Comparison of ENCODE assay signal across 1 cellular context in the genomic region with DNA sequence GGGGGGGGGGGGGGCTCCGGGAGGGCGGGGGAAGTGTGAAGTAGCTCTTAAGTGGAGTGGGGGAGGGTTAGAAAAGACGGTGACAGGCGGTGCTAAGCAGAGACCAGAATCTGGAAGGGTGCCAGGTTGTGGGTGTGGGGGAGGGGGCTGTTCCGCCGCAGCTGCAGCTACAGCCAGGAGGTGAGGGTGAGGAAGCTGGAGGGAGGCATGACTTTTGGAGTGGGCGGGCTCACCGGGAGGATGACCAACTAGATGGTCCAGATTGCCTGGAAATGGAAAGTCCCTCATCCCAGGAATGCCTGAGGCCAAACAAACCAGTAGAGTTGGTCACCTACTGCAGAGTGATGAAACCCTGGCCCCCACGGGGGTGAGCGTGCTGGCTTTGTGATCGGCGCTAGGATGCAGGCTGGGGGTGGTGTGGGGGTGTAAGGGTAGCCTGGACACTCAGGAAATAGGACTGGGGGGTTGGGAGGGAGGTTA.
TF ChIP-seq lines count a peak whose summit lies in the region.

No MANE protein-coding gene starts in this region.

TF ChIP-seq in K562, 482 proteins besides CTCF, POLR2A, EP300 and RAD21 (continued from another document and continues in another):
- TF ChIP-seq, protein P1, sequence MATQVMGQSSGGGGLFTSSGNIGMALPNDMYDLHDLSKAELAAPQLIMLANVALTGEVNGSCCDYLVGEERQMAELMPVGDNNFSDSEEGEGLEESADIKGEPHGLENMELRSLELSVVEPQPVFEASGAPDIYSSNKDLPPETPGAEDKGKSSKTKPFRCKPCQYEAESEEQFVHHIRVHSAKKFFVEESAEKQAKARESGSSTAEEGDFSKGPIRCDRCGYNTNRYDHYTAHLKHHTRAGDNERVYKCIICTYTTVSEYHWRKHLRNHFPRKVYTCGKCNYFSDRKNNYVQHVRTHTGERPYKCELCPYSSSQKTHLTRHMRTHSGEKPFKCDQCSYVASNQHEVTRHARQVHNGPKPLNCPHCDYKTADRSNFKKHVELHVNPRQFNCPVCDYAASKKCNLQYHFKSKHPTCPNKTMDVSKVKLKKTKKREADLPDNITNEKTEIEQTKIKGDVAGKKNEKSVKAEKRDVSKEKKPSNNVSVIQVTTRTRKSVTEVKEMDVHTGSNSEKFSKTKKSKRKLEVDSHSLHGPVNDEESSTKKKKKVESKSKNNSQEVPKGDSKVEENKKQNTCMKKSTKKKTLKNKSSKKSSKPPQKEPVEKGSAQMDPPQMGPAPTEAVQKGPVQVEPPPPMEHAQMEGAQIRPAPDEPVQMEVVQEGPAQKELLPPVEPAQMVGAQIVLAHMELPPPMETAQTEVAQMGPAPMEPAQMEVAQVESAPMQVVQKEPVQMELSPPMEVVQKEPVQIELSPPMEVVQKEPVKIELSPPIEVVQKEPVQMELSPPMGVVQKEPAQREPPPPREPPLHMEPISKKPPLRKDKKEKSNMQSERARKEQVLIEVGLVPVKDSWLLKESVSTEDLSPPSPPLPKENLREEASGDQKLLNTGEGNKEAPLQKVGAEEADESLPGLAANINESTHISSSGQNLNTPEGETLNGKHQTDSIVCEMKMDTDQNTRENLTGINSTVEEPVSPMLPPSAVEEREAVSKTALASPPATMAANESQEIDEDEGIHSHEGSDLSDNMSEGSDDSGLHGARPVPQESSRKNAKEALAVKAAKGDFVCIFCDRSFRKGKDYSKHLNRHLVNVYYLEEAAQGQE (CRISPR knock-in tag; IDR thresholded peaks at IDR 0.05; ENCODE audit: low read depth), result no peak
- TF ChIP-seq RBM22 (IDR thresholded peaks at IDR 0.05; ENCODE audit: low read depth, low read length, poor library complexity, severe bottlenecking), result no peak
- no peak for TF ChIP-seq PPARD (CRISPR knock-in tag; IDR thresholded peaks at IDR 0.05)
- TF ChIP-seq ARNT (IDR thresholded peaks at IDR 0.05), result no peak
- peak; percentile 71 for TF ChIP-seq CBFA2T3 (IDR thresholded peaks at IDR 0.05)
- TF ChIP-seq, protein P2, sequence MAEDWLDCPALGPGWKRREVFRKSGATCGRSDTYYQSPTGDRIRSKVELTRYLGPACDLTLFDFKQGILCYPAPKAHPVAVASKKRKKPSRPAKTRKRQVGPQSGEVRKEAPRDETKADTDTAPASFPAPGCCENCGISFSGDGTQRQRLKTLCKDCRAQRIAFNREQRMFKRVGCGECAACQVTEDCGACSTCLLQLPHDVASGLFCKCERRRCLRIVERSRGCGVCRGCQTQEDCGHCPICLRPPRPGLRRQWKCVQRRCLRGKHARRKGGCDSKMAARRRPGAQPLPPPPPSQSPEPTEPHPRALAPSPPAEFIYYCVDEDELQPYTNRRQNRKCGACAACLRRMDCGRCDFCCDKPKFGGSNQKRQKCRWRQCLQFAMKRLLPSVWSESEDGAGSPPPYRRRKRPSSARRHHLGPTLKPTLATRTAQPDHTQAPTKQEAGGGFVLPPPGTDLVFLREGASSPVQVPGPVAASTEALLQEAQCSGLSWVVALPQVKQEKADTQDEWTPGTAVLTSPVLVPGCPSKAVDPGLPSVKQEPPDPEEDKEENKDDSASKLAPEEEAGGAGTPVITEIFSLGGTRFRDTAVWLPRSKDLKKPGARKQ (CRISPR knock-in tag; IDR thresholded peaks at IDR 0.05), result no peak
- TF ChIP-seq SAP30 (IDR thresholded peaks at IDR 0.05; ENCODE audit: borderline replicate concordance, insufficient read depth, low read depth, low read length, poor library complexity, severe bottlenecking), result no peak
- no peak for TF ChIP-seq FOXJ3 (CRISPR knock-in tag; IDR thresholded peaks at IDR 0.05)
- TF ChIP-seq MTF1 (CRISPR knock-in tag; IDR thresholded peaks at IDR 0.05; ENCODE audit: borderline replicate concordance), result no peak
- TF ChIP-seq RAD51 (IDR thresholded peaks at IDR 0.05; ENCODE audit: borderline replicate concordance, low read depth), result no peak
- TF ChIP-seq ZNF282 (CRISPR knock-in tag; IDR thresholded peaks at IDR 0.05), result no peak
- 0 out of 2 replicates have a peak, but pooled peaks have one; percentile 32 for TF ChIP-seq ZNF766 (CRISPR knock-in tag; conservative IDR thresholded peaks at IDR 0.05)
- TF ChIP-seq HIVEP1 (CRISPR knock-in tag; IDR thresholded peaks at IDR 0.05), result no peak
- TF ChIP-seq SAFB2 (IDR thresholded peaks at IDR 0.05; ENCODE audit: borderline replicate concordance, low read depth, low read length, severe bottlenecking), result no peak
- TF ChIP-seq, protein P3, sequence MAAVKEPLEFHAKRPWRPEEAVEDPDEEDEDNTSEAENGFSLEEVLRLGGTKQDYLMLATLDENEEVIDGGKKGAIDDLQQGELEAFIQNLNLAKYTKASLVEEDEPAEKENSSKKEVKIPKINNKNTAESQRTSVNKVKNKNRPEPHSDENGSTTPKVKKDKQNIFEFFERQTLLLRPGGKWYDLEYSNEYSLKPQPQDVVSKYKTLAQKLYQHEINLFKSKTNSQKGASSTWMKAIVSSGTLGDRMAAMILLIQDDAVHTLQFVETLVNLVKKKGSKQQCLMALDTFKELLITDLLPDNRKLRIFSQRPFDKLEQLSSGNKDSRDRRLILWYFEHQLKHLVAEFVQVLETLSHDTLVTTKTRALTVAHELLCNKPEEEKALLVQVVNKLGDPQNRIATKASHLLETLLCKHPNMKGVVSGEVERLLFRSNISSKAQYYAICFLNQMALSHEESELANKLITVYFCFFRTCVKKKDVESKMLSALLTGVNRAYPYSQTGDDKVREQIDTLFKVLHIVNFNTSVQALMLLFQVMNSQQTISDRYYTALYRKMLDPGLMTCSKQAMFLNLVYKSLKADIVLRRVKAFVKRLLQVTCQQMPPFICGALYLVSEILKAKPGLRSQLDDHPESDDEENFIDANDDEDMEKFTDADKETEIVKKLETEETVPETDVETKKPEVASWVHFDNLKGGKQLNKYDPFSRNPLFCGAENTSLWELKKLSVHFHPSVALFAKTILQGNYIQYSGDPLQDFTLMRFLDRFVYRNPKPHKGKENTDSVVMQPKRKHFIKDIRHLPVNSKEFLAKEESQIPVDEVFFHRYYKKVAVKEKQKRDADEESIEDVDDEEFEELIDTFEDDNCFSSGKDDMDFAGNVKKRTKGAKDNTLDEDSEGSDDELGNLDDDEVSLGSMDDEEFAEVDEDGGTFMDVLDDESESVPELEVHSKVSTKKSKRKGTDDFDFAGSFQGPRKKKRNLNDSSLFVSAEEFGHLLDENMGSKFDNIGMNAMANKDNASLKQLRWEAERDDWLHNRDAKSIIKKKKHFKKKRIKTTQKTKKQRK (IDR thresholded peaks at IDR 0.05; ENCODE audit: borderline replicate concordance, low read depth, low read length), result no peak
- TF ChIP-seq NONO (IDR thresholded peaks at IDR 0.05; ENCODE audit: low read depth in 2 of 2, low read length in 1 of 2), result no peak
- TF ChIP-seq ARID1B (IDR thresholded peaks at IDR 0.05), result peak; percentile 65
- no peak for TF ChIP-seq GATA2 (CRISPR knock-in tag; IDR thresholded peaks at IDR 0.05)
- TF ChIP-seq ZNF778 (CRISPR knock-in tag; IDR thresholded peaks at IDR 0.05), result no peak
- TF ChIP-seq, protein P4, sequence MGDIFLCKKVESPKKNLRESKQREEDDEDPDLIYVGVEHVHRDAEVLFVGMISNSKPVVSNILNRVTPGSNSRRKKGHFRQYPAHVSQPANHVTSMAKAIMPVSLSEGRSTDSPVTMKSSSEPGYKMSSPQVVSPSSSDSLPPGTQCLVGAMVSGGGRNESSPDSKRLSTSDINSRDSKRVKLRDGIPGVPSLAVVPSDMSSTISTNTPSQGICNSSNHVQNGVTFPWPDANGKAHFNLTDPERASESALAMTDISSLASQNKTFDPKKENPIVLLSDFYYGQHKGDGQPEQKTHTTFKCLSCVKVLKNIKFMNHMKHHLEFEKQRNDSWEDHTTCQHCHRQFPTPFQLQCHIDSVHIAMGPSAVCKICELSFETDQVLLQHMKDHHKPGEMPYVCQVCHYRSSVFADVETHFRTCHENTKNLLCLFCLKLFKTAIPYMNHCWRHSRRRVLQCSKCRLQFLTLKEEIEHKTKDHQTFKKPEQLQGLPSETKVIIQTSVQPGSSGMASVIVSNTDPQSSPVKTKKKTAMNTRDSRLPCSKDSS (IDR thresholded peaks at IDR 0.05; ENCODE audit: low read depth, partially characterized antibody), result no peak
- no peak for TF ChIP-seq PCBP2 (IDR thresholded peaks at IDR 0.05; ENCODE audit: low read depth, low read length, poor library complexity, severe bottlenecking)
- TF ChIP-seq, protein P5, sequence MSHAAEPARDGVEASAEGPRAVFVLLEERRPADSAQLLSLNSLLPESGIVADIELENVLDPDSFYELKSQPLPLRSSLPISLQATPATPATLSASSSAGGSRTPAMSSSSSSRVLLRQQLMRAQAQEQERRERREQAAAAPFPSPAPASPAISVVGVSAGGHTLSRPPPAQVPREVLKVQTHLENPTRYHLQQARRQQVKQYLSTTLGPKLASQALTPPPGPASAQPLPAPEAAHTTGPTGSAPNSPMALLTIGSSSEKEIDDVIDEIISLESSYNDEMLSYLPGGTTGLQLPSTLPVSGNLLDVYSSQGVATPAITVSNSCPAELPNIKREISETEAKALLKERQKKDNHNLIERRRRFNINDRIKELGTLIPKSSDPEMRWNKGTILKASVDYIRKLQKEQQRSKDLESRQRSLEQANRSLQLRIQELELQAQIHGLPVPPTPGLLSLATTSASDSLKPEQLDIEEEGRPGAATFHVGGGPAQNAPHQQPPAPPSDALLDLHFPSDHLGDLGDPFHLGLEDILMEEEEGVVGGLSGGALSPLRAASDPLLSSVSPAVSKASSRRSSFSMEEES (CRISPR knock-in tag; IDR thresholded peaks at IDR 0.05), result no peak
- TF ChIP-seq, protein P6, sequence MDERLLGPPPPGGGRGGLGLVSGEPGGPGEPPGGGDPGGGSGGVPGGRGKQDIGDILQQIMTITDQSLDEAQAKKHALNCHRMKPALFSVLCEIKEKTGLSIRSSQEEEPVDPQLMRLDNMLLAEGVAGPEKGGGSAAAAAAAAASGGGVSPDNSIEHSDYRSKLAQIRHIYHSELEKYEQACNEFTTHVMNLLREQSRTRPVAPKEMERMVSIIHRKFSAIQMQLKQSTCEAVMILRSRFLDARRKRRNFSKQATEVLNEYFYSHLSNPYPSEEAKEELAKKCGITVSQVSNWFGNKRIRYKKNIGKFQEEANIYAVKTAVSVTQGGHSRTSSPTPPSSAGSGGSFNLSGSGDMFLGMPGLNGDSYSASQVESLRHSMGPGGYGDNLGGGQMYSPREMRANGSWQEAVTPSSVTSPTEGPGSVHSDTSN (CRISPR knock-in tag; IDR thresholded peaks at IDR 0.05; ENCODE audit: low read depth), result no peak
- TF ChIP-seq, protein P6 (tag; conservative IDR thresholded peaks at IDR 0.05; ENCODE audit: low read depth), result 0 out of 2 replicates have a peak, but pooled peaks have one; percentile 27
- TF ChIP-seq ZNF274 (IDR thresholded peaks at IDR 0.05; ENCODE audit: borderline replicate concordance, low read depth, low read length), result no peak
- peak; percentile 8; the same call in 1 of the 2 replicates for TF ChIP-seq TEAD4 (IDR thresholded peaks at IDR 0.05; ENCODE audit: low read length)
- no peak for TF ChIP-seq TEAD4 (CRISPR knock-in tag; IDR thresholded peaks at IDR 0.05; ENCODE audit: borderline replicate concordance)
- no peak for TF ChIP-seq SUPT5H (IDR thresholded peaks at IDR 0.05)
- TF ChIP-seq, protein P7, sequence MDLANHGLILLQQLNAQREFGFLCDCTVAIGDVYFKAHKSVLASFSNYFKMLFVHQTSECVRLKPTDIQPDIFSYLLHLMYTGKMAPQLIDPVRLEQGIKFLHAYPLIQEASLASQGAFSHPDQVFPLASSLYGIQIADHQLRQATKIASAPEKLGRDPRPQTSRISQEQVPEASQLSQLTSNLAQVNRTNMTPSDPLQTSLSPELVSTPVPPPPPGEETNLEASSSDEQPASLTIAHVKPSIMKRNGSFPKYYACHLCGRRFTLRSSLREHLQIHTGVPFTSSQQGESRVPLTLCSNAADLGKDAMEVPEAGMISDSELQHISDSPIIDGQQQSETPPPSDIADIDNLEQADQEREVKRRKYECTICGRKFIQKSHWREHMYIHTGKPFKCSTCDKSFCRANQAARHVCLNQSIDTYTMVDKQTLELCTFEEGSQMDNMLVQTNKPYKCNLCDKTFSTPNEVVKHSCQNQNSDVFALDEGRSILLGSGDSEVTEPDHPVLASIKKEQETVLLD (IDR thresholded peaks at IDR 0.05), result no peak
- no peak for TF ChIP-seq ZNF583 (CRISPR knock-in tag; IDR thresholded peaks at IDR 0.05)
- TF ChIP-seq ZNF124 (CRISPR knock-in tag; IDR thresholded peaks at IDR 0.05), result no peak
- 0 out of 2 replicates have a peak, but pooled peaks have one; percentile 17 for TF ChIP-seq CEBPB (tag; IDR thresholded peaks at IDR 0.05)
- TF ChIP-seq, protein P8, sequence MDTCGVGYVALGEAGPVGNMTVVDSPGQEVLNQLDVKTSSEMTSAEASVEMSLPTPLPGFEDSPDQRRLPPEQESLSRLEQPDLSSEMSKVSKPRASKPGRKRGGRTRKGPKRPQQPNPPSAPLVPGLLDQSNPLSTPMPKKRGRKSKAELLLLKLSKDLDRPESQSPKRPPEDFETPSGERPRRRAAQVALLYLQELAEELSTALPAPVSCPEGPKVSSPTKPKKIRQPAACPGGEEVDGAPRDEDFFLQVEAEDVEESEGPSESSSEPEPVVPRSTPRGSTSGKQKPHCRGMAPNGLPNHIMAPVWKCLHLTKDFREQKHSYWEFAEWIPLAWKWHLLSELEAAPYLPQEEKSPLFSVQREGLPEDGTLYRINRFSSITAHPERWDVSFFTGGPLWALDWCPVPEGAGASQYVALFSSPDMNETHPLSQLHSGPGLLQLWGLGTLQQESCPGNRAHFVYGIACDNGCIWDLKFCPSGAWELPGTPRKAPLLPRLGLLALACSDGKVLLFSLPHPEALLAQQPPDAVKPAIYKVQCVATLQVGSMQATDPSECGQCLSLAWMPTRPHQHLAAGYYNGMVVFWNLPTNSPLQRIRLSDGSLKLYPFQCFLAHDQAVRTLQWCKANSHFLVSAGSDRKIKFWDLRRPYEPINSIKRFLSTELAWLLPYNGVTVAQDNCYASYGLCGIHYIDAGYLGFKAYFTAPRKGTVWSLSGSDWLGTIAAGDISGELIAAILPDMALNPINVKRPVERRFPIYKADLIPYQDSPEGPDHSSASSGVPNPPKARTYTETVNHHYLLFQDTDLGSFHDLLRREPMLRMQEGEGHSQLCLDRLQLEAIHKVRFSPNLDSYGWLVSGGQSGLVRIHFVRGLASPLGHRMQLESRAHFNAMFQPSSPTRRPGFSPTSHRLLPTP (IDR thresholded peaks at IDR 0.05; ENCODE audit: borderline replicate concordance, extremely low read depth, insufficient read length), result no peak
- TF ChIP-seq, protein P9, sequence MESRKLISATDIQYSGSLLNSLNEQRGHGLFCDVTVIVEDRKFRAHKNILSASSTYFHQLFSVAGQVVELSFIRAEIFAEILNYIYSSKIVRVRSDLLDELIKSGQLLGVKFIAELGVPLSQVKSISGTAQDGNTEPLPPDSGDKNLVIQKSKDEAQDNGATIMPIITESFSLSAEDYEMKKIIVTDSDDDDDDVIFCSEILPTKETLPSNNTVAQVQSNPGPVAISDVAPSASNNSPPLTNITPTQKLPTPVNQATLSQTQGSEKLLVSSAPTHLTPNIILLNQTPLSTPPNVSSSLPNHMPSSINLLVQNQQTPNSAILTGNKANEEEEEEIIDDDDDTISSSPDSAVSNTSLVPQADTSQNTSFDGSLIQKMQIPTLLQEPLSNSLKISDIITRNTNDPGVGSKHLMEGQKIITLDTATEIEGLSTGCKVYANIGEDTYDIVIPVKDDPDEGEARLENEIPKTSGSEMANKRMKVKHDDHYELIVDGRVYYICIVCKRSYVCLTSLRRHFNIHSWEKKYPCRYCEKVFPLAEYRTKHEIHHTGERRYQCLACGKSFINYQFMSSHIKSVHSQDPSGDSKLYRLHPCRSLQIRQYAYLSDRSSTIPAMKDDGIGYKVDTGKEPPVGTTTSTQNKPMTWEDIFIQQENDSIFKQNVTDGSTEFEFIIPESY (CRISPR knock-in tag; IDR thresholded peaks at IDR 0.05), result no peak
- TF ChIP-seq CSDE1 (IDR thresholded peaks at IDR 0.05), result no peak
